ENCODE assay signal across 8 cellular contexts in the genomic region with DNA sequence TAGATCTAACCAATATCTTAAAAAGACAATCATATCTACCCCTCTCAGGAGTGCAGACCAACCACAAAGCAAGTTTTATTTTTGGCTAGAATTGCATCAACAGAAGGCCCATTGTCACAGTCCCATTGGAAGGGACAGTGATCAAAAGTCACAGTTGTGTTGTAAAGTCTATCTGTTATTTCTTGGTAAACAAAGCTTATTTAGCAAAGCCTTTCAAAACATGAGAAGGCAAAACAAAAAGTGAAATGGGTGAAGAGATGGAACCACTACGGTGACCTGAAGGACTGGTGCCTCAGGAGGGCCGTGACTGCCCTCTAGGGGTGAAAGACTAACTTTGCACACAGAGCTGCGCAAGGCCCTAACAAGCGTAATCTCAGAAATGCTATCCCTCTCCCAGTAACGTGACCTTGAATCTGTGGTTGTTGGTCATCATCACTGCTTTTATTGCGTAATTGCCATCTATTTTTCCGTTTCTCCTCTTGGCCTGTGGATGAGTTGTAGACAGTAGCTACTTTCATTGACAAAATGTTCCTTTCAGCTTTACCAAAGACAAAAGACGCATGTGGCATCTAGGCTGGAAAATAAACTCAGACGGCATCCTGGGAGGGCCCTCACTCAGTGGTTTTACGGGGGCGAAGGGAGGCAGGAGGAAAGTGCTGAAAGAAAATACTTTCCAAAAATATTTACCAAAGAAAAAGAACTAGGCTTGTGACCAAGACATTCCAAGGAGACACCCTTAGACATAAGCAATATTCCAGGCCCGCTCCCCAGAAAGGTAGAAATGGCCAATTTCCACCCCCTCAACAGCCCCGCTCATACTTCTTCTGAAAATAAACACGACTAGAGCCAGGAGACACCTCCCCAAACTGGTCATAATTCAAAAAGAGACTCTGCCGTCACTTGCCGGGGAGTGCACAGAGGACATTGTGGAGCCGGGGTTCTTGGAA.
DNase-seq lines count a peak whose midpoint lies in the region; ATAC-seq and TF ChIP-seq lines count a peak whose summit lies in the region.

No MANE protein-coding gene starts in this region.

- H3K27me3 ChIP-seq in Caco-2 (replicated peaks; ENCODE audit: control insufficient read depth, insufficient read depth, low read length) (no peaks in the 10 kb centered on the region), esophagus muscularis mucosa (no peaks in the 10 kb centered on the region)

- H3K27ac Mint-ChIP-seq in Caco-2 (ENCODE audit: unreplicated experiment) (no peak overlapping the region), nephron (peak overlapping the region; percentile 6 to 54 (median 50))
- no peak overlapping the region for H3K27ac Mint-ChIP-seq in activated T-cell treated with anti-CD3 and anti-CD28 coated beads, Interleukin-2, amount 50 U/mL, for 24 hours

- intact Hi-C loops in Caco-2 (cut with micrococcal nuclease; ENCODE audit: unreplicated experiment), result loop anchor here (1.0 to 2.0 kb wide), 5 partner anchors 55 to 185 kb away; no protein-coding TSS in a partner anchor
- intact Hi-C loops in esophagus muscularis mucosa (cut with DNase I), result loop anchor here (2.0 to 10.0 kb wide), 4 partner anchors 118 to 366 kb away; partner anchors contain the start of gene LMOD3

- CTCF ChIA-PET in Caco-2 (lab: Charles Lee), result interaction anchor here (0.7 to 1.7 kb wide), 14 partner anchors 15 to 185 kb away, joined by 3 to 9 read pairs (median 4); partner anchors contain the start of gene FRMD4B

- H3K36me3 Mint-ChIP-seq in Caco-2 (ENCODE audit: insufficient read depth, unreplicated experiment) (no peaks in the 10 kb centered on the region), nephron (ENCODE audit: low read depth) (peaks cover 3% of the 10 kb centered on the region)
- no peaks in the 10 kb centered on the region for H3K36me3 Mint-ChIP-seq in activated T-cell treated with anti-CD3 and anti-CD28 coated beads, Interleukin-2, amount 50 U/mL, for 24 hours (ENCODE audit: low read depth)

- peaks cover 14% of the 10 kb centered on the region for H3K9me3 Mint-ChIP-seq in Caco-2 (ENCODE audit: unreplicated experiment)
- H3K9me3 Mint-ChIP-seq in activated T-cell treated with anti-CD3 and anti-CD28 coated beads, Interleukin-2, amount 50 U/mL, for 24 hours, result no peaks in the 10 kb centered on the region
- H3K9me3 Mint-ChIP-seq in nephron, result no peaks in the 10 kb centered on the region

- no peak for TF ChIP-seq POLR2A in esophagus muscularis mucosa (IDR thresholded peaks at IDR 0.05; ENCODE audit: low read depth)

- H3K4me1 Mint-ChIP-seq in Caco-2 (ENCODE audit: low read depth, unreplicated experiment) (peaks cover 11% of the 10 kb centered on the region), nephron (peaks cover 13% of the 10 kb centered on the region)
- peaks cover 25% of the 10 kb centered on the region for H3K4me1 Mint-ChIP-seq in activated T-cell treated with anti-CD3 and anti-CD28 coated beads, Interleukin-2, amount 50 U/mL, for 24 hours (ENCODE audit: low read depth)

- H3K36me3 ChIP-seq in Caco-2 (ENCODE audit: control insufficient read depth, insufficient read depth, low read length) (no peaks in the 10 kb centered on the region), esophagus muscularis mucosa (no peaks in the 10 kb centered on the region)

- TF ChIP-seq CTCF in Caco-2 (IDR thresholded peaks at IDR 0.05; ENCODE audit: insufficient read depth in 1 of 2, low read depth in 1 of 2, low read length in 1 of 2, severe bottlenecking in 1 of 2, unreplicated experiment in 1 of 2), result peak; percentile 85 to 87
- TF ChIP-seq CTCF in esophagus muscularis mucosa (IDR thresholded peaks at IDR 0.05), result peak; percentile 82 to 90 (median 89)
- peak; percentile 94 to 95 (median 95) for TF ChIP-seq CTCF in nephron (IDR thresholded peaks at IDR 0.05; ENCODE audit: unreplicated experiment in 3 of 3)

- H3K27ac ChIP-seq in esophagus muscularis mucosa (replicated peaks in 1 of 4), result peak overlapping the region; percentile 35 to 68 (median 64)

- POLR2A ChIA-PET in Caco-2 (lab: Charles Lee), result no interaction called here

- H3K4me1 ChIP-seq in Caco-2 (peaks cover 25% of the 10 kb centered on the region), esophagus muscularis mucosa (peaks cover 5 to 14% (median 9%) of the 10 kb centered on the region in 4 donors)

- H3K27me3 Mint-ChIP-seq in Caco-2 (ENCODE audit: insufficient read depth, unreplicated experiment) (no peaks in the 10 kb centered on the region), nephron (ENCODE audit: low read depth) (no peaks in the 10 kb centered on the region)
- H3K27me3 Mint-ChIP-seq in activated T-cell treated with anti-CD3 and anti-CD28 coated beads, Interleukin-2, amount 50 U/mL, for 24 hours, result no peaks in the 10 kb centered on the region

- H3K9me3 ChIP-seq in Caco-2, result peaks cover 13% of the 10 kb centered on the region
- H3K9me3 ChIP-seq in esophagus muscularis mucosa, result no peaks in the 10 kb centered on the region

- H3K4me3 ChIP-seq in Caco-2 (ENCODE audit: low read depth, low read length) (no peak overlapping the region), esophagus muscularis mucosa (no peak overlapping the region)

- no peak overlapping the region for H3K4me3 Mint-ChIP-seq in Caco-2 (ENCODE audit: unreplicated experiment)
- no peak overlapping the region for H3K4me3 Mint-ChIP-seq in activated T-cell treated with anti-CD3 and anti-CD28 coated beads, Interleukin-2, amount 50 U/mL, for 24 hours
- H3K4me3 Mint-ChIP-seq in nephron, result no peak overlapping the region

- DNase-seq in Caco-2 (peak; percentile 66 to 77), OCI-M1 (lab: John Stamatoyannopoulos, UW) (peak; percentile 88), esophagus muscularis mucosa (ENCODE audit: extremely low spot score) (no peak)
- DNase-seq in activated T-cell treated with anti-CD3 and anti-CD28 coated beads, Interleukin-2, amount 50 U/mL, for 24 hours, result peak; percentile 67
- peak; percentile 67 for DNase-seq in stimulated activated naive CD8-positive, alpha-beta T cell treated with anti-CD3 and anti-CD28 coated beads, Interleukin-15, Interleukin-2, amounts not matched to agents 100 U/mL and 50 U/mL, for 24 hours

- no peak for TF ChIP-seq EP300 in esophagus muscularis mucosa (IDR thresholded peaks at IDR 0.05)

- 25% methylated on average over 17 of the region's 17 CpGs for WGBS in esophagus muscularis mucosa

- BruUV-seq in Caco-2 (replicated peaks; lab: Mats Ljungman, UMichigan), result no TSS peak

- ATAC-seq in GM19452 (IDR thresholded peaks at IDR 0.05; ENCODE audit: unreplicated experiment) (peak; percentile 91), HG03520 (IDR thresholded peaks at IDR 0.05; ENCODE audit: unreplicated experiment) (peak; percentile 96)
- peak; percentile 91 for ATAC-seq in stimulated activated naive CD8-positive, alpha-beta T cell treated with anti-CD3 and anti-CD28 coated beads, Interleukin-15, Interleukin-2, amounts not matched to agents 100 U/mL and 50 U/mL, for 24 hours

Comparison
In these comparisons a context has a peak if more than half of its experiments do, and no peak if none do; other contexts are left out.
1. H3K27ac Mint-ChIP-seq: peak in nephron (3 of 3); none in Caco-2 (single experiment) and activated T-cell treated with anti-CD3 and anti-CD28 coated beads, Interleukin-2, amount 50 U/mL, for 24 hours (single experiment).
2. Peak in every context shown above with its lines, with median percentiles within 50 percentile points of each other: CTCF ChIP-seq and ATAC-seq.